Comparison of ENCODE assay signal across 10 cellular contexts in genomic region chr10:97539523-97540200, GRCh38. TPM values are rescaled to one million over a fixed set of nuclear protein-coding genes. Genes with fewer than 3 reads are reported as not detected.
DNase-seq lines count a peak whose midpoint lies in the region; ATAC-seq and TF ChIP-seq lines count a peak whose summit lies in the region.
"Had no signal": no experiment of that assay in that cellular context is flagged by ENCODE, and none has a peak within 500 bp of the region (broad histone marks: within the 10 kb centered on the region; RNA-seq: fewer than 3 reads in every experiment).

No MANE protein-coding gene starts in this region.

- peak overlapping the region; percentile 62 for H3K18ac ChIP-seq in IMR-90 (ENCODE audit: low read depth, low read length)

- peak overlapping the region; percentile 83 for H3K4ac ChIP-seq in IMR-90 (ENCODE audit: low read depth, low read length)

- H3K79me1 ChIP-seq in IMR-90 (ENCODE audit: low read depth in 1 of 2, low read length in 2 of 2) = peaks cover 15 to 75% of the 10 kb centered on the region in 2 experiments

- H3K27ac ChIP-seq in IMR-90 (ENCODE audit: insufficient read depth, low read length) (peak overlapping the region; percentile 83), ectodermal cell (ENCODE audit: insufficient read depth, low read depth, low read length, poor library complexity, severe bottlenecking) (peak overlapping the region; percentile 26), thyroid gland (peak overlapping the region in 2 of 3 donors; percentile 16 to 27), MM.1S (ENCODE audit: low read length) (no peak overlapping the region)

- intact Hi-C loops in IMR-90 (cut with micrococcal nuclease) (no loop called here), thyroid gland (cut with DNase I) (no loop called here)

- no peaks in the 10 kb centered on the region for H4K20me1 ChIP-seq in IMR-90 (ENCODE audit: insufficient read depth, low read length)
- H4K20me1 ChIP-seq in MM.1S (ENCODE audit: insufficient read depth, low read length) = no peaks in the 10 kb centered on the region

- H2BK15ac ChIP-seq in IMR-90 (ENCODE audit: low read depth, low read length) = peak overlapping the region; percentile 82; the same call in 2 of the 3 replicates

- peak overlapping the region; percentile 93 for H2AK9ac ChIP-seq in IMR-90 (replicated peaks; ENCODE audit: low read depth, low read length, poor library complexity)

- H3K79me2 ChIP-seq in MM.1S (ENCODE audit: low read length) = no peaks in the 10 kb centered on the region

- peak overlapping the region; percentile 91 for H3K14ac ChIP-seq in IMR-90 (replicated peaks; ENCODE audit: low read depth, low read length)

- H3K4me3 ChIP-seq in IMR-90 (ENCODE audit: insufficient read depth, low read depth, low read length) = no peak overlapping the region
- H3K4me3 ChIP-seq in ectodermal cell (ENCODE audit: insufficient read depth, low read depth, low read length) = no peak overlapping the region
- H3K4me3 ChIP-seq in thyroid gland (replicated peaks in 1 of 3) = no peak overlapping the region
- H3K4me3 ChIP-seq in MM.1S (ENCODE audit: low read length) = no peak overlapping the region
- H3K4me3 ChIP-seq: K562 had no signal

- DNase-seq in IMR-90 (peak; percentile 84), left kidney (ENCODE audit: low read depth, low spot score) (peak; percentile 87), thyroid gland (no peak), MM.1S (no peak), GM13976 (ENCODE audit: low spot score) (no peak), HUDEP-2 (lab: John Stamatoyannopoulos, UW; ENCODE audit: unreplicated experiment in 76 of 76) (no peak)
- DNase-seq: glutamatergic neuron had no signal

- peaks cover 21% of the 10 kb centered on the region for H3K9me1 ChIP-seq in IMR-90 (ENCODE audit: insufficient read depth, low read length)

- H4K8ac ChIP-seq in IMR-90 (ENCODE audit: low read depth in 2 of 2, low read length in 2 of 2) = peak overlapping the region; percentile 68 to 84

- H2BK120ac ChIP-seq in IMR-90 (ENCODE audit: low read depth, low read length) = peak overlapping the region; percentile 81

- TF ChIP-seq POLR2A in IMR-90 (IDR thresholded peaks at IDR 0.05; ENCODE audit: low read depth, low read length) (peak; percentile 35; the same call in 1 of the 2 replicates), thyroid gland (IDR thresholded peaks at IDR 0.05) (no peak)

- no peaks in the 10 kb centered on the region for H3F3A ChIP-seq in MM.1S (ENCODE audit: insufficient read depth, low read length)

- ATAC-seq in IMR-90 (ENCODE audit: low read depth) (peak; percentile 66), HG03342 (IDR thresholded peaks at IDR 0.05; ENCODE audit: unreplicated experiment) (no peak)
- ATAC-seq: K562 had no signal

- H2BK5ac ChIP-seq in IMR-90 (ENCODE audit: low read depth, low read length, poor library complexity, severe bottlenecking) = peak overlapping the region; percentile 75

- TF ChIP-seq CTCF in IMR-90 (conservative IDR thresholded peaks at IDR 0.05; ENCODE audit: low read depth, low read length) (peak; percentile 46), thyroid gland (IDR thresholded peaks at IDR 0.05) (no peak), MM.1S (IDR thresholded peaks at IDR 0.05; ENCODE audit: low read length) (no peak), GM13976 (IDR thresholded peaks at IDR 0.05; ENCODE audit: borderline replicate concordance, control extremely low read depth, extremely low read depth, insufficient read depth, missing control alignments) (no peak)

- H3K36me3 ChIP-seq in IMR-90 (ENCODE audit: control insufficient read depth, insufficient read depth, low read length) = no peaks in the 10 kb centered on the region
- H3K36me3 ChIP-seq in ectodermal cell (ENCODE audit: control insufficient read depth, insufficient read depth, low read length) = no peaks in the 10 kb centered on the region
- no peaks in the 10 kb centered on the region for H3K36me3 ChIP-seq in thyroid gland
- H3K36me3 ChIP-seq in MM.1S (replicated peaks; ENCODE audit: insufficient read depth, low read length) = no peaks in the 10 kb centered on the region

- dilution Hi-C loops in IMR-90 (cut with HindIII; ENCODE audit: low sequenced_read_pairs, unreplicated experiment) = no loop called here

- H3K9me3 ChIP-seq in IMR-90 (ENCODE audit: control insufficient read depth, insufficient read depth, low read length) (no peaks in the 10 kb centered on the region), ectodermal cell (ENCODE audit: control insufficient read depth, low read length) (no peaks in the 10 kb centered on the region), thyroid gland (no peaks in the 10 kb centered on the region), MM.1S (replicated peaks; ENCODE audit: insufficient read depth, low read length) (no peaks in the 10 kb centered on the region)

- H2BK20ac ChIP-seq in IMR-90 (ENCODE audit: low read depth, low read length) = peak overlapping the region; percentile 83

- TF ChIP-seq RAD21 in IMR-90 (IDR thresholded peaks at IDR 0.05; ENCODE audit: low read length) = 0 out of 2 replicates have a peak, but pooled peaks have one; percentile 16

- H2AFZ ChIP-seq in IMR-90 (replicated peaks; ENCODE audit: low read length, poor library complexity) (peak overlapping the region; percentile 69), MM.1S (ENCODE audit: low read length) (no peak overlapping the region)

- peak overlapping the region; percentile 35 for H3K9ac ChIP-seq in IMR-90 (ENCODE audit: low read depth, low read length)
- H3K9ac ChIP-seq in MM.1S (ENCODE audit: low read length) = no peak overlapping the region

- CTCF ChIA-PET in IMR-90 (lab: Yijun Ruan, JAX) = interaction anchor here (1.2 kb wide), 1 partner anchor 14 kb away, joined by 3 read pairs; no protein-coding TSS in a partner anchor

- H2AK5ac ChIP-seq in IMR-90 (ENCODE audit: low read depth, low read length) = peak overlapping the region; percentile 91

- H3K23ac ChIP-seq in IMR-90 (ENCODE audit: low read depth, low read length) = no peak overlapping the region

- H4K5ac ChIP-seq in IMR-90 (ENCODE audit: low read depth, low read length) = peak overlapping the region; percentile 14; the same call in 1 of the 2 replicates

- BruUV-seq in IMR-90 (replicated peaks; lab: Mats Ljungman, UMichigan) = no TSS peak

- H3K4me1 ChIP-seq in IMR-90 (ENCODE audit: control insufficient read depth, insufficient read depth, low read length) (peaks cover 39% of the 10 kb centered on the region), ectodermal cell (ENCODE audit: control insufficient read depth, insufficient read depth, low read length) (peaks cover 24% of the 10 kb centered on the region), thyroid gland (peaks cover 19 to 45% of the 10 kb centered on the region in 2 donors), MM.1S (ENCODE audit: low read length) (no peaks in the 10 kb centered on the region)

- POLR2A ChIA-PET in IMR-90 (lab: Charles Lee; ENCODE audit: unreplicated experiment) = interaction anchor here (1.4 kb wide), 1 partner anchor 42 kb away, joined by 4 read pairs; no protein-coding TSS in a partner anchor

- in situ Hi-C loops in IMR-90 (cut with MboI; ENCODE audit: low sequenced_read_pairs) = no loop called here
- in situ Hi-C loops in GM13976 (cut with MboI; ENCODE audit: low sequenced_read_pairs, unreplicated experiment) = no loop called here

- H3K4me2 ChIP-seq in IMR-90 (ENCODE audit: low read depth, low read length) = peak overlapping the region; percentile 16
- no peak overlapping the region for H3K4me2 ChIP-seq in MM.1S (ENCODE audit: low read depth, low read length)

- H3K27me3 ChIP-seq in IMR-90 (ENCODE audit: control insufficient read depth, insufficient read depth, low read length) = no peaks in the 10 kb centered on the region
- H3K27me3 ChIP-seq in ectodermal cell (ENCODE audit: control insufficient read depth, insufficient read depth, low read length, poor library complexity, severe bottlenecking) = no peaks in the 10 kb centered on the region
- no peaks in the 10 kb centered on the region for H3K27me3 ChIP-seq in thyroid gland
- H3K27me3 ChIP-seq in MM.1S (replicated peaks; ENCODE audit: insufficient read depth, low read length) = no peaks in the 10 kb centered on the region

- WGBS in IMR-90 (ENCODE audit: extremely low coverage in 2 of 2, insufficient read length in 1 of 2), 2 experiments = no CpG with 5 or more reads among the region's 6 CpGs
- WGBS in ectodermal cell, 2 experiments = 65 to 66% methylated on average over 5 to 6 of the region's 6 CpGs
- WGBS in thyroid gland, 2 donors = 63 to 72% methylated on average over 6 of the region's 6 CpGs

- H3K56ac ChIP-seq in IMR-90 (ENCODE audit: extremely low read depth, insufficient read depth, low read length) = peak overlapping the region; percentile 54; the same call in 1 of the 2 replicates

- peak overlapping the region; percentile 93 for H4K91ac ChIP-seq in IMR-90 (ENCODE audit: insufficient read depth, low read depth, low read length)

- no peaks in the 10 kb centered on the region for H3K9me2 ChIP-seq in MM.1S (replicated peaks; ENCODE audit: insufficient read depth, low read length)

RNA-seq across cellular contexts. Expression of gene ANKRD2, which starts 32.9 kb away (rescaled TPM):
- total RNA-seq in IMR-90 (2012; rRNA removed) = 0.28 and 0.36 TPM in 2 replicates
- 0.40 and 0.65 TPM in 2 replicates for polyA plus RNA-seq in IMR-90 (2012; rRNA removed)
- 0.36 and 0.63 TPM in 2 replicates for polyA plus RNA-seq in IMR-90 (2012; cell fraction: cytosol; rRNA removed)
- polyA plus RNA-seq in IMR-90 (2012; cell fraction: nucleus; rRNA removed; ENCODE audit: low replicate concordance) = 0.29 and 0.38 TPM in 2 replicates
- not detected for polyA plus RNA-seq in ectodermal cell (2013, experiment 1 of 4)
- polyA plus RNA-seq in ectodermal cell (2013, experiment 2 of 4) = not detected
- not detected for polyA plus RNA-seq in ectodermal cell (2013, experiment 3 of 4)
- not detected for polyA plus RNA-seq in ectodermal cell (2013, experiment 4 of 4)
- not detected for total RNA-seq in thyroid gland
- total RNA-seq: K562 had no signal
- polyA plus RNA-seq: K562 had no signal

RNA-seq across cellular contexts. Expression of gene UBTD1, which starts 40.9 kb away (rescaled TPM):
- total RNA-seq in IMR-90 (2012; rRNA removed) = 21.9 TPM in 2 replicates
- 44.9 and 57.5 TPM in 2 replicates for polyA plus RNA-seq in IMR-90 (2012; rRNA removed)
- polyA plus RNA-seq in IMR-90 (2012; cell fraction: cytosol; rRNA removed) = 57.1 and 67.3 TPM in 2 replicates
- polyA plus RNA-seq in IMR-90 (2012; cell fraction: nucleus; rRNA removed; ENCODE audit: low replicate concordance) = 17.2 and 37.0 TPM in 2 replicates
- polyA plus RNA-seq in ectodermal cell (2013, experiment 1 of 4) = 12.5 TPM
- 12.2 TPM for polyA plus RNA-seq in ectodermal cell (2013, experiment 2 of 4)
- 14.3 TPM for polyA plus RNA-seq in ectodermal cell (2013, experiment 3 of 4)
- polyA plus RNA-seq in ectodermal cell (2013, experiment 4 of 4) = 14.2 TPM
- 10 to 100 TPM in 3 of 4 donors, 1 to 10 TPM in 1; 7.8 to 27.8 (median 20.0) TPM for total RNA-seq in thyroid gland

RNA-seq across cellular contexts. Expression of gene MMS19, which starts 41.4 kb away (rescaled TPM):
- total RNA-seq in IMR-90 (2012; rRNA removed) (55.3 and 70.1 TPM in 2 replicates), thyroid gland (10 to 100 TPM; 64.7 to 85.7 (median 75.2) TPM)
- polyA plus RNA-seq in IMR-90 (2012; rRNA removed) = 72.7 TPM in 2 replicates
- 36.0 and 61.2 TPM in 2 replicates for polyA plus RNA-seq in IMR-90 (2012; cell fraction: cytosol; rRNA removed)
- 186 and 281 TPM in 2 replicates for polyA plus RNA-seq in IMR-90 (2012; cell fraction: nucleus; rRNA removed; ENCODE audit: low replicate concordance)
- polyA plus RNA-seq in ectodermal cell (2013, experiment 1 of 4) = 148 TPM
- polyA plus RNA-seq in ectodermal cell (2013, experiment 2 of 4) = 152 TPM
- polyA plus RNA-seq in ectodermal cell (2013, experiment 3 of 4) = 117 TPM
- 131 TPM for polyA plus RNA-seq in ectodermal cell (2013, experiment 4 of 4)

RNA-seq across cellular contexts. Expression of gene HOGA1, which starts 44.5 kb away (rescaled TPM):
- 0.36 and 0.56 TPM in 2 replicates for total RNA-seq in IMR-90 (2012; rRNA removed)
- 0.41 and 0.42 TPM in 2 replicates for polyA plus RNA-seq in IMR-90 (2012; rRNA removed)
- 0.25 and 0.45 TPM in 2 replicates for polyA plus RNA-seq in IMR-90 (2012; cell fraction: cytosol; rRNA removed)
- 1.2 and 1.4 TPM in 2 replicates for polyA plus RNA-seq in IMR-90 (2012; cell fraction: nucleus; rRNA removed; ENCODE audit: low replicate concordance)
- 1.1 TPM for polyA plus RNA-seq in ectodermal cell (2013, experiment 1 of 4)
- 1.2 TPM for polyA plus RNA-seq in ectodermal cell (2013, experiment 2 of 4)
- polyA plus RNA-seq in ectodermal cell (2013, experiment 3 of 4) = 0.96 TPM
- polyA plus RNA-seq in ectodermal cell (2013, experiment 4 of 4) = 0.65 TPM
- 1 to 10 TPM in 2 of 4 donors, under 1 TPM in 2; 0.67 to 4.5 (median 0.93) TPM for total RNA-seq in thyroid gland
- total RNA-seq: K562 had no signal
- polyA plus RNA-seq: K562 had no signal

RNA-seq across cellular contexts. Expression of gene C10orf62, which starts 49.9 kb away (rescaled TPM):
- not detected in 2 replicates for total RNA-seq in IMR-90 (2012; rRNA removed)
- polyA plus RNA-seq in IMR-90 (2012; rRNA removed) = not detected in 2 replicates
- not detected in 2 replicates for polyA plus RNA-seq in IMR-90 (2012; cell fraction: cytosol; rRNA removed)
- 0.13 and 0.14 TPM in 2 replicates for polyA plus RNA-seq in IMR-90 (2012; cell fraction: nucleus; rRNA removed; ENCODE audit: low replicate concordance)
- polyA plus RNA-seq in ectodermal cell (2013, experiment 1 of 4) = not detected
- polyA plus RNA-seq in ectodermal cell (2013, experiment 2 of 4) = not detected
- polyA plus RNA-seq in ectodermal cell (2013, experiment 3 of 4) = not detected
- polyA plus RNA-seq in ectodermal cell (2013, experiment 4 of 4) = not detected
- total RNA-seq in thyroid gland = 1 to 10 TPM in 2 of 4 donors, not detected in 2; 1.0 to 1.1 TPM
- total RNA-seq: K562 had no signal
- polyA plus RNA-seq: K562 had no signal

Comparison
In these comparisons a context has a peak if more than half of its experiments do, and no peak if none do; other contexts are left out.
1. DNase-seq: peak in IMR-90 (single experiment) and left kidney (single experiment); none in thyroid gland (0 of 2), MM.1S (single experiment), GM13976 (single experiment) and HUDEP-2 (0 of 76).